In genomic region chr16:1959269-1960039, GRCh38 we compare ENCODE assay signal across 1 cellular context.
TF ChIP-seq lines count a peak whose summit lies in the region.

Gene NDUFB10, plus strand, starts transcription at chr16:1959538. Its CDS starts 87 bp downstream, at chr16:1959625.

TF ChIP-seq in K562, 482 proteins besides CTCF, POLR2A, EP300 and RAD21 (continued from another document and continues in another):
- TF ChIP-seq ZNF407 (IDR thresholded peaks at IDR 0.05; ENCODE audit: low read depth) = no peak
- TF ChIP-seq ZNF583 (CRISPR knock-in tag; IDR thresholded peaks at IDR 0.05) = 0 out of 2 replicates have a peak, but pooled peaks have one; percentile 54
- TF ChIP-seq CBX5 (IDR thresholded peaks at IDR 0.05; ENCODE audit: borderline replicate concordance, low read depth) = no peak
- peak in 1 of 2 experiments; percentile 7; a peak in 1 of 4 replicates for TF ChIP-seq TBL1XR1 (IDR thresholded peaks at IDR 0.05; ENCODE audit: low read length in 2 of 2)
- TF ChIP-seq NCOA4 (IDR thresholded peaks at IDR 0.05; ENCODE audit: partially characterized antibody) = no peak
- no peak for TF ChIP-seq CBX2 (IDR thresholded peaks at IDR 0.05; ENCODE audit: insufficient read depth, low read length, poor library complexity, severe bottlenecking)
- no peak for TF ChIP-seq PCBP1 (IDR thresholded peaks at IDR 0.05; ENCODE audit: low read depth, low read length, poor library complexity, severe bottlenecking)
- TF ChIP-seq ZNF184 (CRISPR knock-in tag; IDR thresholded peaks at IDR 0.05) = no peak
- no peak for TF ChIP-seq RBM39 (optimal IDR thresholded peaks at IDR 0.05; ENCODE audit: low read depth, low read length)
- no peak for TF ChIP-seq ZNF785 (CRISPR knock-in tag; IDR thresholded peaks at IDR 0.05)
- no peak for TF ChIP-seq MXD1 (CRISPR knock-in tag; IDR thresholded peaks at IDR 0.05; ENCODE audit: borderline replicate concordance, poor library complexity, severe bottlenecking)
- TF ChIP-seq ZBTB17 (CRISPR knock-in tag; IDR thresholded peaks at IDR 0.05) = peak; percentile 70; the same call in 1 of the 2 replicates
- no peak for TF ChIP-seq DMBX1 (CRISPR knock-in tag; IDR thresholded peaks at IDR 0.05; ENCODE audit: borderline replicate concordance)
- TF ChIP-seq ETV6 (IDR thresholded peaks at IDR 0.05; ENCODE audit: borderline replicate concordance in 1 of 2, low read depth in 2 of 2, low read length in 1 of 2) = no peak
- TF ChIP-seq ETV6 (CRISPR knock-in tag; IDR thresholded peaks at IDR 0.05; ENCODE audit: borderline replicate concordance) = no peak
- TF ChIP-seq ZNF197 (CRISPR knock-in tag; IDR thresholded peaks at IDR 0.05; ENCODE audit: low read depth) = 0 out of 2 replicates have a peak, but pooled peaks have one; percentile 29
- TF ChIP-seq ADNP (tag; IDR thresholded peaks at IDR 0.05) = no peak
- TF ChIP-seq ESRRA (IDR thresholded peaks at IDR 0.05; ENCODE audit: borderline replicate concordance, low read depth) = peak; percentile 80
- TF ChIP-seq NEUROD1 (IDR thresholded peaks at IDR 0.05; ENCODE audit: borderline replicate concordance, low read depth, low read length, partially characterized antibody) = no peak
- TF ChIP-seq YY1 (IDR thresholded peaks at IDR 0.05; ENCODE audit: borderline replicate concordance in 1 of 3, control insufficient read depth in 1 of 3, extremely low read depth in 1 of 3, insufficient read depth in 3 of 3, insufficient read length in 1 of 3, insufficient replicate concordance in 2 of 3, low read depth in 1 of 3, low read length in 2 of 3) = peak; percentile 23 to 81 (median 78)
- TF ChIP-seq CEBPB (tag; IDR thresholded peaks at IDR 0.05) = no peak
- no peak for TF ChIP-seq NFYB (IDR thresholded peaks at IDR 0.05; ENCODE audit: extremely low read depth, insufficient read length)
- TF ChIP-seq FOXJ2 (tag; IDR thresholded peaks at IDR 0.05) = 0 out of 2 replicates have a peak, but pooled peaks have one; percentile 18
- peak; percentile 61; the same call in 1 of the 2 replicates for TF ChIP-seq HDAC8 (tag; IDR thresholded peaks at IDR 0.05)
- TF ChIP-seq THRAP3 (IDR thresholded peaks at IDR 0.05; ENCODE audit: borderline replicate concordance) = no peak
- no peak for TF ChIP-seq ZNF124 (CRISPR knock-in tag; IDR thresholded peaks at IDR 0.05)
- no peak for TF ChIP-seq MTA2 (IDR thresholded peaks at IDR 0.05; ENCODE audit: low read depth)
- no peak for TF ChIP-seq MIER1 (IDR thresholded peaks at IDR 0.05; ENCODE audit: low read depth)
- TF ChIP-seq GATAD2B (IDR thresholded peaks at IDR 0.05; ENCODE audit: borderline replicate concordance) = no peak
- TF ChIP-seq POU5F1 (IDR thresholded peaks at IDR 0.05; ENCODE audit: borderline replicate concordance, low read depth, low read length, partially characterized antibody) = peak; percentile 77
- no peak for TF ChIP-seq ZEB2 (IDR thresholded peaks at IDR 0.05)
- no peak for TF ChIP-seq NFE2 (IDR thresholded peaks at IDR 0.05; ENCODE audit: low read depth)
- TF ChIP-seq ZBTB8A (IDR thresholded peaks at IDR 0.05; ENCODE audit: partially characterized antibody) = no peak
- TF ChIP-seq ZNF639 (CRISPR knock-in tag; conservative IDR thresholded peaks at IDR 0.05 in 1 of 2, IDR thresholded peaks at IDR 0.05 in 1 of 2) = peak in 1 of 2 experiments; percentile 85; a peak in 2 of 4 replicates
- peak; percentile 96 for TF ChIP-seq RBFOX2 (IDR thresholded peaks at IDR 0.05; ENCODE audit: low read depth, low read length)
- 0 out of 2 replicates have a peak, but pooled peaks have one; percentile 35 for TF ChIP-seq SMARCE1 (IDR thresholded peaks at IDR 0.05)
- no peak for TF ChIP-seq CHD4 (IDR thresholded peaks at IDR 0.05; ENCODE audit: insufficient read depth, insufficient replicate concordance, low read depth, low read length, poor library complexity, severe bottlenecking)
- TF ChIP-seq IRF2 (CRISPR knock-in tag; IDR thresholded peaks at IDR 0.05) = no peak
- no peak for TF ChIP-seq ZNF324 (CRISPR knock-in tag; IDR thresholded peaks at IDR 0.05)
- 0 out of 2 replicates have a peak, but pooled peaks have one; percentile 4 for TF ChIP-seq KLF16 (IDR thresholded peaks at IDR 0.05)
- TF ChIP-seq MITF (IDR thresholded peaks at IDR 0.05) = no peak
- TF ChIP-seq NR3C1 (CRISPR knock-in tag; IDR thresholded peaks at IDR 0.05) = no peak
- no peak for TF ChIP-seq E4F1 (CRISPR knock-in tag; IDR thresholded peaks at IDR 0.05; ENCODE audit: borderline replicate concordance)
- TF ChIP-seq VEZF1 (CRISPR knock-in tag; IDR thresholded peaks at IDR 0.05) = peak; percentile 52; the same call in 1 of the 2 replicates
- no peak for TF ChIP-seq TCFL5 (CRISPR knock-in tag; conservative IDR thresholded peaks at IDR 0.05)
- no peak for TF ChIP-seq HDGF (IDR thresholded peaks at IDR 0.05)
- TF ChIP-seq STAT5B (CRISPR knock-in tag; IDR thresholded peaks at IDR 0.05) = no peak
- no peak for TF ChIP-seq ZKSCAN3 (CRISPR knock-in tag; IDR thresholded peaks at IDR 0.05)
- TF ChIP-seq ZNF316 (IDR thresholded peaks at IDR 0.05) = no peak
- TF ChIP-seq PKNOX1 (IDR thresholded peaks at IDR 0.05) = no peak
- no peak for TF ChIP-seq KAT8 (IDR thresholded peaks at IDR 0.05; ENCODE audit: low read depth)
